29 cellular contexts compared by ENCODE assay signal in genomic region chr16:12354296-12354818, GRCh38.
DNase-seq lines count a peak whose midpoint lies in the region; ATAC-seq and TF ChIP-seq lines count a peak whose summit lies in the region.
"Had no signal": no experiment of that assay in that cellular context is flagged by ENCODE, and none has a peak within 500 bp of the region (broad histone marks: within the 10 kb centered on the region; RNA-seq: fewer than 3 reads in every experiment).

No MANE protein-coding gene starts in this region.

- no peak overlapping the region for H2AFZ ChIP-seq in OCI-LY1 (ENCODE audit: low read length)

- no peaks in the 10 kb centered on the region for H3K27me3 Mint-ChIP-seq in memory B cell
- no peaks in the 10 kb centered on the region for H3K27me3 Mint-ChIP-seq in activated CD4-positive, alpha-beta T cell treated with anti-CD3 and anti-CD28 coated beads, Interleukin-2, amount 10 ng/mL, durations not matched to agents 7 days and 5 days

- no peaks in the 10 kb centered on the region for H3K9me2 ChIP-seq in OCI-LY1 (ENCODE audit: low read depth, low read length)

- H3K27ac ChIP-seq in OCI-LY1 (ENCODE audit: low read depth, low read length, poor library complexity, severe bottlenecking) (peak overlapping the region; percentile 8), stomach smooth muscle (ENCODE audit: low read length) (peak overlapping the region; percentile 18)
- H3K27ac ChIP-seq: A549, C4-2B, SJSA1 had no signal

- no peak overlapping the region for H3K4me3 ChIP-seq in OCI-LY1 (ENCODE audit: low read depth, low read length, poor library complexity, severe bottlenecking)
- H3K4me3 ChIP-seq in stomach smooth muscle (ENCODE audit: low read length in 2 of 2), result peak overlapping the region; percentile 13 to 52
- H3K4me3 ChIP-seq: A549, HAP-1, MG63, SJSA1 had no signal

- H3K9me3 Mint-ChIP-seq in memory B cell, result peaks cover 4% of the 10 kb centered on the region
- H3K9me3 Mint-ChIP-seq in activated CD4-positive, alpha-beta T cell treated with anti-CD3 and anti-CD28 coated beads, Interleukin-2, amount 10 ng/mL, durations not matched to agents 7 days and 5 days, result no peaks in the 10 kb centered on the region
- H3K9me3 Mint-ChIP-seq: CD8-positive, alpha-beta T cell; HFFc6 had no signal

- DNase-seq in dermis microvascular lymphatic vessel endothelial cell (ENCODE audit: low read depth in 2 of 2) (peak; percentile 73 to 77), memory B cell (ENCODE audit: low spot score in 2 of 2) (no peak), NCI-H510A treated with DMSO at 0.1 percent for 48 hours (lab: John Stamatoyannopoulos, UW) (no peak)
- no peak for DNase-seq in activated CD4-positive, alpha-beta T cell treated with anti-CD3 and anti-CD28 coated beads, Interleukin-2, amount 10 ng/mL, durations not matched to agents 7 days and 5 days
- DNase-seq: AML-193; Caco-2; CD8-positive, alpha-beta T cell; GF-D8; GOT3; HFFc6; IMR-90; KG1; MG63; NCI-H1105 treated with DMSO at 0.1 percent for 48 hours; NCI-H146; NCI-H2029; NCI-H2171 treated with DMSO at 0.1 percent for 48 hours; NCI-H524 treated with DMSO at 0.1 percent for 48 hours; NCI-H82; NK-92 treated with Interleukin-12 subunit alpha and Interleukin-12 subunit beta, amount 100 ng/mL, for 24 hours; Right ventricle myocardium superior; RPMI8226 had no signal

- no peaks in the 10 kb centered on the region; the same call in 1 of the 2 replicates for H3K79me2 ChIP-seq in OCI-LY1 (ENCODE audit: insufficient read depth, low read length)

- H3K9me3 ChIP-seq in OCI-LY1 (ENCODE audit: low read length) (no peaks in the 10 kb centered on the region), stomach smooth muscle (ENCODE audit: control insufficient read depth in 2 of 2, low read length in 2 of 2) (no peaks in the 10 kb centered on the region)
- H3K9me3 ChIP-seq: A549, Caco-2, HAP-1, MG63, SJSA1 had no signal

- H3K27me3 ChIP-seq in OCI-LY1 (ENCODE audit: insufficient read depth, low read length) (no peaks in the 10 kb centered on the region), stomach smooth muscle (ENCODE audit: control insufficient read depth in 1 of 2, insufficient read depth in 2 of 2, low read length in 2 of 2) (no peaks in the 10 kb centered on the region)
- H3K27me3 ChIP-seq: MG63, SJSA1 had no signal

- no peak for ATAC-seq in memory B cell (ENCODE audit: low read depth)
- no peak for ATAC-seq in HG02973 (IDR thresholded peaks at IDR 0.05; ENCODE audit: unreplicated experiment)
- ATAC-seq: A549; CD8-positive, alpha-beta T cell had no signal

- peaks cover 51% of the 10 kb centered on the region for H3K36me3 Mint-ChIP-seq in memory B cell
- peaks cover 2% of the 10 kb centered on the region for H3K36me3 Mint-ChIP-seq in activated CD4-positive, alpha-beta T cell treated with anti-CD3 and anti-CD28 coated beads, Interleukin-2, amount 10 ng/mL, durations not matched to agents 7 days and 5 days (ENCODE audit: low read depth)

- no peak overlapping the region for H3K4me2 ChIP-seq in OCI-LY1 (ENCODE audit: low read length)
- H3K4me2 ChIP-seq: A549 had no signal

- H3K4me1 Mint-ChIP-seq in memory B cell, result peaks cover 5% of the 10 kb centered on the region
- H3K4me1 Mint-ChIP-seq in activated CD4-positive, alpha-beta T cell treated with anti-CD3 and anti-CD28 coated beads, Interleukin-2, amount 10 ng/mL, durations not matched to agents 7 days and 5 days, result no peaks in the 10 kb centered on the region

- peak overlapping the region; percentile 45 for H3K27ac Mint-ChIP-seq in memory B cell
- no peak overlapping the region for H3K27ac Mint-ChIP-seq in activated CD4-positive, alpha-beta T cell treated with anti-CD3 and anti-CD28 coated beads, Interleukin-2, amount 10 ng/mL, durations not matched to agents 7 days and 5 days
- H3K27ac Mint-ChIP-seq: CD8-positive, alpha-beta T cell; HFFc6 had no signal

- no peak overlapping the region for H3K9ac ChIP-seq in OCI-LY1 (ENCODE audit: low read length)
- H3K9ac ChIP-seq in stomach smooth muscle (ENCODE audit: low read length in 2 of 2), result peak overlapping the region in 1 of 2 donors; percentile 55

- H3K36me3 ChIP-seq in OCI-LY1 (ENCODE audit: insufficient read depth, low read length) (peaks cover 58% of the 10 kb centered on the region), stomach smooth muscle (ENCODE audit: control insufficient read depth in 2 of 2, insufficient read depth in 2 of 2, low read length in 2 of 2) (peaks cover 0 to 2% of the 10 kb centered on the region in 2 donors)
- H3K36me3 ChIP-seq: HAP-1, MG63, SJSA1 had no signal

- H4K20me1 ChIP-seq in OCI-LY1 (ENCODE audit: insufficient read depth, low read length), result no peaks in the 10 kb centered on the region

- no peak for TF ChIP-seq CTCF in OCI-LY1 (IDR thresholded peaks at IDR 0.05; ENCODE audit: low read length)

- CTCF ChIA-PET in activated CD4-positive, alpha-beta T cell treated with anti-CD3 and anti-CD28 coated beads, Interleukin-2, amount 10 ng/mL, durations not matched to agents 7 days and 5 days (lab: Charles Lee), result no interaction called here

- H3K4me1 ChIP-seq in OCI-LY1 (ENCODE audit: insufficient read depth, low read length, severe bottlenecking) (peaks cover 55% of the 10 kb centered on the region), stomach smooth muscle (ENCODE audit: control insufficient read depth, insufficient read depth, low read length) (peaks cover 18% of the 10 kb centered on the region)
- H3K4me1 ChIP-seq: A549, Caco-2, HAP-1, SJSA1 had no signal

- H3K4me3 Mint-ChIP-seq in memory B cell, result no peak overlapping the region
- H3K4me3 Mint-ChIP-seq in activated CD4-positive, alpha-beta T cell treated with anti-CD3 and anti-CD28 coated beads, Interleukin-2, amount 10 ng/mL, durations not matched to agents 7 days and 5 days, result no peak overlapping the region
- H3K4me3 Mint-ChIP-seq: CD8-positive, alpha-beta T cell; HFFc6 had no signal

- POLR2A ChIA-PET in activated CD4-positive, alpha-beta T cell treated with anti-CD3 and anti-CD28 coated beads, Interleukin-2, amount 10 ng/mL, durations not matched to agents 7 days and 5 days (lab: Charles Lee), result no interaction called here

- peaks cover 4% of the 10 kb centered on the region for H3F3A ChIP-seq in OCI-LY1 (ENCODE audit: insufficient read depth, low read length)

Comparison
In these comparisons a context has a peak if more than half of its experiments do, and no peak if none do; other contexts are left out.
1. DNase-seq: peak in dermis microvascular lymphatic vessel endothelial cell (2 of 2); none in memory B cell (0 of 2), activated CD4-positive, alpha-beta T cell treated with anti-CD3 and anti-CD28 coated beads, Interleukin-2, amount 10 ng/mL, durations not matched to agents 7 days and 5 days (single experiment) and NCI-H510A treated with DMSO at 0.1 percent for 48 hours (single experiment).